8 cellular contexts compared by ENCODE assay signal in the genomic region with DNA sequence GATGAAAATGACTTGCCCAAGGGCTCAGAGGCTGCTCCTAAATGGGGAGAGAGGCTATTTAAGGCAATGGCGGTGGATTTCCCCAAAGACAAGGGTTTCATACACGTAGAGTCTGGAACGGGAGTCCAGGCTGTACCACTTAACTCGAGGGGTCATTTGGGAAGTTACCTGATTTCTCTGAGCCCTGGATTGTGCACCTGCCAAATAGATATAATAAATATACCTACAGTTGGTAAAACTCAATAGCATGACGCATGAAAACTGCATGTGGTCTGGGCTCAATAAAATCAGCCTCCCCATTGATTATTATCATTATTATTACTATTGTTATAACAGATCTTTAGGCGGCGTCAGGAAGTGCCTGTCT. TPM values are rescaled to one million over a fixed set of nuclear protein-coding genes. Genes with fewer than 3 reads are reported as not detected.
DNase-seq lines count a peak whose midpoint lies in the region; ATAC-seq and TF ChIP-seq lines count a peak whose summit lies in the region.

No MANE protein-coding gene starts in this region.

- no peak for DNase-seq in CD4-positive, alpha-beta T cell
- no peak for DNase-seq in effector memory CD4-positive, alpha-beta T cell
- DNase-seq in neural progenitor cell (ENCODE audit: low spot score) = no peak
- no peak for DNase-seq in NCI-H1092 (lab: John Stamatoyannopoulos, UW)
- no peak for DNase-seq in activated effector memory CD4-positive, alpha-beta T cell treated with Interleukin-2 at 50 U/mL for 16 hours
- no peak for DNase-seq in DMS153 treated with DMSO at 0.1 percent for 48 hours (lab: John Stamatoyannopoulos, UW; ENCODE audit: unreplicated experiment)
- no peak for DNase-seq in NCI-H1436 (lab: John Stamatoyannopoulos, UW)

- no peaks in the 10 kb centered on the region for H3K27me3 Mint-ChIP-seq in CD4-positive, alpha-beta T cell
- H3K27me3 Mint-ChIP-seq in neural progenitor cell (ENCODE audit: insufficient read depth, low read depth) = peaks cover 10% of the 10 kb centered on the region

- peaks cover 39% of the 10 kb centered on the region for H3K4me1 Mint-ChIP-seq in CD4-positive, alpha-beta T cell (ENCODE audit: low read depth)
- peaks cover 16% of the 10 kb centered on the region for H3K4me1 Mint-ChIP-seq in neural progenitor cell

- H3K27me3 ChIP-seq in CD4-positive, alpha-beta T cell (ENCODE audit: control insufficient read depth, insufficient read depth, low read length) = no peaks in the 10 kb centered on the region
- H3K27me3 ChIP-seq in OCI-LY1 (ENCODE audit: insufficient read depth, low read length) = no peaks in the 10 kb centered on the region
- no peaks in the 10 kb centered on the region for H3K27me3 ChIP-seq in effector memory CD4-positive, alpha-beta T cell (replicated peaks; ENCODE audit: control insufficient read depth, insufficient read depth, low read length, poor library complexity, severe bottlenecking)
- H3K27me3 ChIP-seq in neural progenitor cell = peaks cover 62% of the 10 kb centered on the region

- no peak for TF ChIP-seq CTCF in CD4-positive, alpha-beta T cell (IDR thresholded peaks at IDR 0.05)
- TF ChIP-seq CTCF in OCI-LY1 (IDR thresholded peaks at IDR 0.05; ENCODE audit: low read length) (no peak), neural progenitor cell (IDR thresholded peaks at IDR 0.05) (no peak)

- H3K27ac Mint-ChIP-seq in CD4-positive, alpha-beta T cell = peak overlapping the region; percentile 88
- H3K27ac Mint-ChIP-seq in neural progenitor cell = no peak overlapping the region

- H3K36me3 Mint-ChIP-seq in CD4-positive, alpha-beta T cell (ENCODE audit: low read depth) = peaks cover 23% of the 10 kb centered on the region
- no peaks in the 10 kb centered on the region for H3K36me3 Mint-ChIP-seq in neural progenitor cell

- H3K9me3 ChIP-seq in CD4-positive, alpha-beta T cell (ENCODE audit: control insufficient read depth, low read length) = no peaks in the 10 kb centered on the region
- no peaks in the 10 kb centered on the region for H3K9me3 ChIP-seq in OCI-LY1 (ENCODE audit: low read length)
- no peaks in the 10 kb centered on the region for H3K9me3 ChIP-seq in effector memory CD4-positive, alpha-beta T cell (ENCODE audit: control insufficient read depth, low read length)
- H3K9me3 ChIP-seq in neural progenitor cell (ENCODE audit: low read depth) = no peaks in the 10 kb centered on the region

- no peaks in the 10 kb centered on the region for H3K36me3 ChIP-seq in OCI-LY1 (ENCODE audit: insufficient read depth, low read length)
- no peaks in the 10 kb centered on the region for H3K36me3 ChIP-seq in effector memory CD4-positive, alpha-beta T cell (ENCODE audit: control insufficient read depth, insufficient read depth, low read length)
- H3K36me3 ChIP-seq in neural progenitor cell = no peaks in the 10 kb centered on the region

- H3K9me3 Mint-ChIP-seq in CD4-positive, alpha-beta T cell = no peaks in the 10 kb centered on the region
- H3K9me3 Mint-ChIP-seq in neural progenitor cell = no peaks in the 10 kb centered on the region

- H3F3A ChIP-seq in OCI-LY1 (ENCODE audit: insufficient read depth, low read length) (no peaks in the 10 kb centered on the region), neural progenitor cell (ENCODE audit: low read depth) (peaks cover 8% of the 10 kb centered on the region)

- no peaks in the 10 kb centered on the region for H3K9me2 ChIP-seq in OCI-LY1 (ENCODE audit: low read depth, low read length)

- intact Hi-C loops in CD4-positive, alpha-beta T cell (cut with DNase I, micrococcal nuclease) = loop anchor here (2.0 to 10.0 kb wide), 8 partner anchors 93 to 1367 kb away; a partner anchor contains a TSS

- H3K4me3 ChIP-seq in OCI-LY1 (ENCODE audit: low read depth, low read length, poor library complexity, severe bottlenecking) (peak overlapping the region; percentile 70), neural progenitor cell (peak overlapping the region; percentile 73)
- H3K4me3 ChIP-seq in effector memory CD4-positive, alpha-beta T cell (ENCODE audit: insufficient read depth, low read depth, low read length, poor library complexity, severe bottlenecking) = peak overlapping the region; percentile 92

- H3K9ac ChIP-seq in OCI-LY1 (ENCODE audit: low read length) (peak overlapping the region; percentile 77; the same call in 1 of the 2 replicates), neural progenitor cell (no peak overlapping the region)

- H3K27ac ChIP-seq in CD4-positive, alpha-beta T cell (ENCODE audit: low read depth, low read length) = no peak overlapping the region
- H3K27ac ChIP-seq in OCI-LY1 (ENCODE audit: low read depth, low read length, poor library complexity, severe bottlenecking) = no peak overlapping the region
- no peak overlapping the region for H3K27ac ChIP-seq in effector memory CD4-positive, alpha-beta T cell (ENCODE audit: insufficient read depth, low read length, poor library complexity, severe bottlenecking)
- no peak overlapping the region for H3K27ac ChIP-seq in neural progenitor cell

- no peak for ATAC-seq in CD4-positive, alpha-beta T cell (ENCODE audit: poor library complexity)

- no peaks in the 10 kb centered on the region for H4K20me1 ChIP-seq in OCI-LY1 (ENCODE audit: insufficient read depth, low read length)
- H4K20me1 ChIP-seq in neural progenitor cell (ENCODE audit: low read depth) = no peaks in the 10 kb centered on the region

- POLR2A ChIA-PET in CD4-positive, alpha-beta T cell (lab: Charles Lee) = interaction anchor here (2.8 to 6.0 kb wide), 4 partner anchors 14 to 93 kb away, joined by 12 to 127 read pairs (median 95); a partner anchor contains a TSS

- H3K4me2 ChIP-seq in OCI-LY1 (ENCODE audit: low read length) = peak overlapping the region; percentile 85
- peak overlapping the region; percentile 98 for H3K4me2 ChIP-seq in neural progenitor cell

- H3K4me1 ChIP-seq in OCI-LY1 (ENCODE audit: insufficient read depth, low read length, severe bottlenecking) (peaks cover 26% of the 10 kb centered on the region), neural progenitor cell (peaks cover 11% of the 10 kb centered on the region)
- peaks cover 16% of the 10 kb centered on the region for H3K4me1 ChIP-seq in effector memory CD4-positive, alpha-beta T cell (ENCODE audit: control insufficient read depth, insufficient read depth, low read length, poor library complexity, severe bottlenecking)

- H3K79me2 ChIP-seq in OCI-LY1 (ENCODE audit: insufficient read depth, low read length) = no peaks in the 10 kb centered on the region
- H3K79me2 ChIP-seq in neural progenitor cell (ENCODE audit: low read depth) = no peaks in the 10 kb centered on the region

- peak overlapping the region; percentile 98 for H3K4me3 Mint-ChIP-seq in CD4-positive, alpha-beta T cell
- H3K4me3 Mint-ChIP-seq in neural progenitor cell = peak overlapping the region; percentile 95

- CTCF ChIA-PET in CD4-positive, alpha-beta T cell (lab: Charles Lee) = interaction anchor here (1.8 to 2.6 kb wide), 3 partner anchors 27 to 142 kb away, joined by 6 to 20 read pairs (median 11); no protein-coding TSS in a partner anchor

- H2AFZ ChIP-seq in OCI-LY1 (ENCODE audit: low read length) (no peak overlapping the region), neural progenitor cell (replicated peaks) (peak overlapping the region; percentile 34)

RNA-seq across cellular contexts. Expression of a gene that starts 1.3 kb away (rescaled TPM):
- total RNA-seq in CD4-positive, alpha-beta T cell = 10 to 100 TPM; 57.6 to 59.9 TPM
- 3.3 and 5.0 TPM in 2 replicates for total RNA-seq in neural progenitor cell (ENCODE audit: low replicate concordance)

RNA-seq across cellular contexts. Expression of a gene that starts 24.8 kb away (rescaled TPM):
- 1 to 10 TPM; 7.0 to 8.1 TPM for total RNA-seq in CD4-positive, alpha-beta T cell
- 10.6 and 15.8 TPM in 2 replicates for total RNA-seq in neural progenitor cell (ENCODE audit: low replicate concordance)
